Comparison of ENCODE assay signal across 8 cellular contexts in the genomic region with DNA sequence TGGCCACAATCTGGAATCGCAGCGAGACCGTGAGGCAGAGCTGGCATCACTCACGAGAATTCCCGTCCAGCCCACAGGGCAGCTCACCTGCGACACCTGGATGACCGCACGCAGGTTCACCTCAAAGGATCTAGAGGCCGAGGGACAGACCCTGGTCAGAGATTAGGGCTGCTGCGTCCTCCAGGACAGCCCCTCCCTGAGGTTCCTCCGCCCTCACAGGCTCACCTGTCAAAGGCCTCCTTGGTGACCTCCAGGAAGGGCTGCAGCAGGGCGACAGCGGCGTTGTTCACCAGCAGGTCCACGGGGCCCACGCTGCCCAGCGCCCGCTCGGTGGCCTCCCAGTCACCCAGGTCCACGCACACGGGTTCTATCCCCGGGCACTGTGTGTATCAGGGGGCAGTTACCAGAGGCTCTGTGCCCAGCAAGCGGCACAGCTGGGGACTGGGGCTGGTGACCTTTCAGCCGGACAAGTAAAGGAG. TPM values are rescaled to one million over a fixed set of nuclear protein-coding genes. Genes with fewer than 3 reads are reported as not detected.
A peak's percentile ranks its signal among the peaks of the same experiment; 100 is the strongest.
DNase-seq lines count a peak whose midpoint lies in the region; ATAC-seq, FAIRE-seq and TF ChIP-seq lines count a peak whose summit lies in the region.

No MANE protein-coding gene starts in this region.

- 32 to 37% methylated on average over 24 of the region's 24 CpGs for WGBS in heart right ventricle, 2 donors
- 13% methylated on average over 24 of the region's 24 CpGs for WGBS in K562 (ENCODE audit: insufficient coverage, low coverage, missing lambda C conversion rate)

- H3K36me3 ChIP-seq in heart right ventricle (peaks cover 0 to 9% (median 0%) of the 10 kb centered on the region in 9 donors), K562 (ENCODE audit: control insufficient read depth, insufficient read depth, low read length) (peaks cover 38% of the 10 kb centered on the region; the same call in 2 of the 3 replicates), uterus (no peaks in the 10 kb centered on the region)

- FAIRE-seq in K562 (lab: Jason Lieb, UNC) = no peak

- H3K9me3 Mint-ChIP-seq in memory B cell = no peaks in the 10 kb centered on the region

- in situ Hi-C loops in K562 (cut with MboI) (no loop called here), KBM-7 (cut with MboI; ENCODE audit: low pct_unique_long_range_greater_than_20kb, low sequenced_read_pairs) (no loop called here)

- TF ChIP-seq POLR2A in K562 (conservative IDR thresholded peaks at IDR 0.05) (no peak), uterus (IDR thresholded peaks at IDR 0.05) (no peak)

- no peaks in the 10 kb centered on the region for H3K27me3 Mint-ChIP-seq in memory B cell

- peak overlapping the region; percentile 95 for H3K4me2 ChIP-seq in K562 (ENCODE audit: insufficient read depth, low read length)

- H3K36me3 Mint-ChIP-seq in memory B cell = peaks cover 4% of the 10 kb centered on the region

- CTCF ChIA-PET in K562 (lab: Yijun Ruan, JAX; ENCODE audit: low intra/inter-chr PET ratio) = interaction anchor here (0.7 to 2.0 kb wide), 2 partner anchors 77 to 273 kb away, joined by 4 to 14 read pairs; no protein-coding TSS in a partner anchor

- H2AFZ ChIP-seq in K562 (ENCODE audit: low read depth, low read length) = peak overlapping the region; percentile 59; the same call in 1 of the 2 replicates

- H3K27ac Mint-ChIP-seq in memory B cell = no peak overlapping the region

- H3K4me3 ChIP-seq in heart right ventricle (peak overlapping the region; percentile 58 to 82 (median 72)), K562 (peak overlapping the region; percentile 97), uterus (peak overlapping the region; percentile 49 to 66)

- intact Hi-C loops in heart right ventricle (cut with DNase I) (loop anchor here in 3 of 10 donors (1.0 to 10.0 kb wide), 3 partner anchors 61 to 288 kb away; a partner anchor contains a TSS), cardiac septum (cut with DNase I) (loop anchor here (5.0 kb wide), 1 partner anchor 61 kb away; a partner anchor contains a TSS), K562 (cut with micrococcal nuclease) (loop anchor here (10.0 kb wide), 1 partner anchor 308 kb away; no protein-coding TSS in a partner anchor), uterus (cut with DNase I; ENCODE audit: low total_unique reads) (no loop called here)

- H4K20me1 ChIP-seq in K562 (replicated peaks; ENCODE audit: control insufficient read depth, insufficient read depth, low read length) = peaks cover 21% of the 10 kb centered on the region; the same call in 1 of the 2 replicates

- TF ChIP-seq RAD21 in K562 (CRISPR knock-in tag; conservative IDR thresholded peaks at IDR 0.05 in 1 of 2, IDR thresholded peaks at IDR 0.05 in 1 of 2) = no peak

- peaks cover 0 to 10% (median 6%) of the 10 kb centered on the region in 7 donors for H3K27me3 ChIP-seq in heart right ventricle
- H3K27me3 ChIP-seq in K562 (ENCODE audit: control insufficient read depth in 2 of 2, insufficient read depth in 2 of 2, low read length in 2 of 2) = no peaks in the 10 kb centered on the region
- peaks cover 0 to 3% of the 10 kb centered on the region in 2 donors for H3K27me3 ChIP-seq in uterus

- peak overlapping the region; percentile 90 to 97 (median 94) for H3K27ac ChIP-seq in heart right ventricle
- H3K27ac ChIP-seq in K562 (ENCODE audit: extremely low read depth, low read depth, low read length) = peak overlapping the region; percentile 98
- peak overlapping the region; percentile 79 to 96 for H3K27ac ChIP-seq in uterus

- H3K4me3 Mint-ChIP-seq in memory B cell = peak overlapping the region; percentile 90

- TF ChIP-seq EP300 in K562 (IDR thresholded peaks at IDR 0.05; ENCODE audit: low read length) = no peak

- BruUV-seq in K562 (replicated peaks; lab: Mats Ljungman, UMichigan) = no TSS peak

- peaks cover 6 to 29% (median 23%) of the 10 kb centered on the region in 9 donors for H3K4me1 ChIP-seq in heart right ventricle
- peaks cover 29 to 73% of the 10 kb centered on the region in 2 experiments for H3K4me1 ChIP-seq in K562 (replicated peaks in 1 of 2; ENCODE audit: control insufficient read depth in 2 of 2, insufficient read depth in 2 of 2, low read length in 2 of 2)
- peaks cover 0 to 10% of the 10 kb centered on the region in 2 donors for H3K4me1 ChIP-seq in uterus

- H3K9ac ChIP-seq in K562 (ENCODE audit: insufficient read depth in 1 of 2, low read depth in 2 of 2, low read length in 2 of 2) = peak overlapping the region; percentile 83 to 97

- H3K4me1 Mint-ChIP-seq in memory B cell = peaks cover 5% of the 10 kb centered on the region

- peaks cover 6% of the 10 kb centered on the region for H3K9me1 ChIP-seq in K562 (ENCODE audit: control insufficient read depth, insufficient read depth, low read length)

- H3K9me3 ChIP-seq in heart right ventricle (no peaks in the 10 kb centered on the region), K562 (replicated peaks; ENCODE audit: control insufficient read depth, insufficient read depth, low read depth, low read length) (no peaks in the 10 kb centered on the region), uterus (no peaks in the 10 kb centered on the region)

- ATAC-seq in heart right ventricle (peak in 3 of 8 donors; percentile 0 to 2 (median 1)), K562 (no peak; the same call in 2 of the 3 replicates), memory B cell (ENCODE audit: low read depth) (no peak)

- peaks cover 41% of the 10 kb centered on the region for H3K79me2 ChIP-seq in K562 (ENCODE audit: control insufficient read depth, insufficient read depth, low read length)

- no peak for DNase-seq in heart right ventricle
- no peak for DNase-seq in cardiac septum (ENCODE audit: low spot score)
- peak in 1 of 4 experiments; percentile 42 for DNase-seq in K562 (ENCODE audit: extremely low read depth in 1 of 4, low spot score in 3 of 4)
- DNase-seq in memory B cell (ENCODE audit: low spot score in 2 of 2) = no peak
- no peak for DNase-seq in uterus
- DNase-seq in OCI-M1 (lab: John Stamatoyannopoulos, UW) = no peak
- no peak for DNase-seq in KBM-7
- DNase-seq in NOMO-1 treated with DMSO at 0.1 percent for 48 hours (lab: John Stamatoyannopoulos, UW; ENCODE audit: unreplicated experiment) = no peak

- TF ChIP-seq CTCF in heart right ventricle (IDR thresholded peaks at IDR 0.05) (no peak), K562 (IDR thresholded peaks at IDR 0.05 in 2 of 3, conservative IDR thresholded peaks at IDR 0.05 in 1 of 3; ENCODE audit: insufficient read depth in 2 of 3, low read depth in 1 of 3, low read length in 3 of 3) (no peak), uterus (IDR thresholded peaks at IDR 0.05) (no peak)

- POLR2A ChIA-PET in K562 (lab: Yijun Ruan, JAX) = interaction anchor here (0.6 to 6.4 kb wide), 5 partner anchors 8 to 31 kb away, joined by 3 to 51 read pairs (median 5); a partner anchor contains a TSS

RNA-seq across cellular contexts. Expression of a gene that starts 0.8 kb away (rescaled TPM):
- total RNA-seq in heart right ventricle (100 to 1,000 TPM; 155 to 258 (median 187) TPM), cardiac septum (144 TPM), K562 (2014; rRNA removed) (165 and 194 TPM in 2 replicates), K562 (2014; rRNA removed; fragmentation: Illumina TruSeq; extraction: Trizol) (41.1 and 66.0 TPM in 2 replicates), K562 (2015; rRNA removed; fragmentation: Illumina TruSeq; extraction: Trizol) (76.0 and 90.0 TPM in 2 replicates), K562 (2021) (235 and 256 TPM in 2 replicates), uterus (100 to 1,000 TPM in 1 of 4 donors, 10 to 100 TPM in 3; 23.8 to 125 (median 67.5) TPM)
- polyA plus RNA-seq in heart right ventricle (100 to 1,000 TPM; 283 to 387 TPM), K562 (2011; rRNA removed) (156 and 201 TPM in 2 replicates), K562 (2014; fragmentation: Illumina TruSeq; extraction: Trizol) (243 and 274 TPM in 2 replicates), K562 (2014; fragmentation: Nextera tagmentation; extraction: Ambion mirVana) (10 to 100 TPM; 21.3 to 50.3 TPM), K562 (2014; rRNA removed) (229 and 261 TPM in 2 replicates)
- total RNA-seq in K562 (2011; cell fraction: chromatin; rRNA removed; ENCODE audit: low replicate concordance) = 78.8 and 254 TPM in 2 replicates
- total RNA-seq in K562 (2011; cell fraction: nucleolus; rRNA removed) = 329 and 354 TPM in 2 replicates
- 133 and 150 TPM in 2 replicates for total RNA-seq in K562 (2011; cell fraction: nucleoplasm; rRNA removed)
- polyA plus RNA-seq in K562 (2011; cell fraction: cytosol; rRNA removed) = 404 and 845 TPM in 2 replicates
- 611 and 714 TPM in 2 replicates for polyA plus RNA-seq in K562 (2011; cell fraction: nucleus; rRNA removed)
- 229 and 244 TPM in 2 replicates for polyA plus RNA-seq in K562 (2012)
- 34.8 and 73.6 TPM in 2 replicates for polyA minus RNA-seq in K562 (2011; rRNA and poly(A)+ RNA removed)
- polyA minus RNA-seq in K562 (2011; cell fraction: cytosol; rRNA and poly(A)+ RNA removed) = 67.3 and 81.5 TPM in 2 replicates
- polyA minus RNA-seq in K562 (2011; cell fraction: nucleus; rRNA and poly(A)+ RNA removed) = 104 and 111 TPM in 2 replicates

RNA-seq across cellular contexts. Expression of a gene that starts 5.2 kb away (rescaled TPM):
- total RNA-seq in heart right ventricle = 1 to 10 TPM in 6 of 10 donors, under 1 TPM in 4; 0.82 to 1.6 (median 1.1) TPM
- 1 to 10 TPM; 1.5 to 3.3 TPM for polyA plus RNA-seq in heart right ventricle
- 0.65 TPM for total RNA-seq in cardiac septum
- 19.4 and 85.2 TPM in 2 replicates for total RNA-seq in K562 (2011; cell fraction: chromatin; rRNA removed; ENCODE audit: low replicate concordance)
- total RNA-seq in K562 (2011; cell fraction: nucleolus; rRNA removed) = 134 and 179 TPM in 2 replicates
- 71.3 and 86.0 TPM in 2 replicates for total RNA-seq in K562 (2011; cell fraction: nucleoplasm; rRNA removed)
- 292 and 377 TPM in 2 replicates for total RNA-seq in K562 (2014; rRNA removed)
- total RNA-seq in K562 (2014; rRNA removed; fragmentation: Illumina TruSeq; extraction: Trizol) = 21.8 and 30.5 TPM in 2 replicates
- 91.3 and 98.6 TPM in 2 replicates for total RNA-seq in K562 (2015; rRNA removed; fragmentation: Illumina TruSeq; extraction: Trizol)
- 133 and 139 TPM in 2 replicates for total RNA-seq in K562 (2021)
- 118 and 135 TPM in 2 replicates for polyA plus RNA-seq in K562 (2011; rRNA removed)
- 275 and 623 TPM in 2 replicates for polyA plus RNA-seq in K562 (2011; cell fraction: cytosol; rRNA removed)
- 159 and 273 TPM in 2 replicates for polyA plus RNA-seq in K562 (2011; cell fraction: nucleus; rRNA removed)
- polyA plus RNA-seq in K562 (2012) = 51.3 and 82.3 TPM in 2 replicates
- polyA plus RNA-seq in K562 (2014; fragmentation: Illumina TruSeq; extraction: Trizol) = 137 and 193 TPM in 2 replicates
- under 1 TPM; 0.23 to 0.28 TPM for polyA plus RNA-seq in K562 (2014; fragmentation: Nextera tagmentation; extraction: Ambion mirVana)
- polyA plus RNA-seq in K562 (2014; rRNA removed) = 281 and 307 TPM in 2 replicates
- polyA minus RNA-seq in K562 (2011; rRNA and poly(A)+ RNA removed) = 16.0 and 29.2 TPM in 2 replicates
- polyA minus RNA-seq in K562 (2011; cell fraction: cytosol; rRNA and poly(A)+ RNA removed) = 66.2 and 68.0 TPM in 2 replicates
- polyA minus RNA-seq in K562 (2011; cell fraction: nucleus; rRNA and poly(A)+ RNA removed) = 52.2 and 55.2 TPM in 2 replicates
- 1 to 10 TPM in 1 of 4 donors, under 1 TPM in 1, not detected in 2; 0.91 to 8.4 TPM for total RNA-seq in uterus

RNA-seq across cellular contexts. Expression of a gene that starts 13.6 kb away (rescaled TPM):
- total RNA-seq in heart right ventricle (10 to 100 TPM in 1 of 10 donors, 1 to 10 TPM in 9; 2.2 to 10.4 (median 3.1) TPM), cardiac septum (3.3 TPM), K562 (2014; rRNA removed) (21.5 and 21.7 TPM in 2 replicates), K562 (2014; rRNA removed; fragmentation: Illumina TruSeq; extraction: Trizol) (1.8 and 3.5 TPM in 2 replicates), K562 (2015; rRNA removed; fragmentation: Illumina TruSeq; extraction: Trizol) (11.2 and 13.1 TPM in 2 replicates), K562 (2021) (16.6 and 19.1 TPM in 2 replicates), uterus (10 to 100 TPM in 1 of 4 donors, 1 to 10 TPM in 2, under 1 TPM in 1; 0.29 to 14.2 (median 5.3) TPM)
- polyA plus RNA-seq in heart right ventricle (1 to 10 TPM; 6.7 to 7.7 TPM), K562 (2011; rRNA removed) (7.2 and 10.4 TPM in 2 replicates), K562 (2014; fragmentation: Illumina TruSeq; extraction: Trizol) (4.2 and 4.3 TPM in 2 replicates), K562 (2014; fragmentation: Nextera tagmentation; extraction: Ambion mirVana) (not detected), K562 (2014; rRNA removed) (18.4 and 26.6 TPM in 2 replicates)
- total RNA-seq in K562 (2011; cell fraction: chromatin; rRNA removed; ENCODE audit: low replicate concordance) = 25.2 and 72.7 TPM in 2 replicates
- 47.9 and 57.9 TPM in 2 replicates for total RNA-seq in K562 (2011; cell fraction: nucleolus; rRNA removed)
- 27.0 and 29.0 TPM in 2 replicates for total RNA-seq in K562 (2011; cell fraction: nucleoplasm; rRNA removed)
- 6.3 and 10.0 TPM in 2 replicates for polyA plus RNA-seq in K562 (2011; cell fraction: cytosol; rRNA removed)
- polyA plus RNA-seq in K562 (2011; cell fraction: nucleus; rRNA removed) = 87.0 and 113 TPM in 2 replicates
- 12.2 and 13.1 TPM in 2 replicates for polyA plus RNA-seq in K562 (2012)
- 2.0 and 4.1 TPM in 2 replicates for polyA minus RNA-seq in K562 (2011; rRNA and poly(A)+ RNA removed)
- 5.8 and 7.1 TPM in 2 replicates for polyA minus RNA-seq in K562 (2011; cell fraction: cytosol; rRNA and poly(A)+ RNA removed)
- 21.4 and 23.9 TPM in 2 replicates for polyA minus RNA-seq in K562 (2011; cell fraction: nucleus; rRNA and poly(A)+ RNA removed)

RNA-seq across cellular contexts. Expression of a gene that starts 14.0 kb away (rescaled TPM):
- total RNA-seq in heart right ventricle = 10 to 100 TPM; 15.8 to 37.4 (median 20.6) TPM
- 100 to 1,000 TPM in 1 of 2 donors, 10 to 100 TPM in 1; 48.6 to 132 TPM for polyA plus RNA-seq in heart right ventricle
- total RNA-seq in cardiac septum = 22.8 TPM
- 52.2 and 175 TPM in 2 replicates for total RNA-seq in K562 (2011; cell fraction: chromatin; rRNA removed; ENCODE audit: low replicate concordance)
- total RNA-seq in K562 (2011; cell fraction: nucleolus; rRNA removed) = 218 and 267 TPM in 2 replicates
- total RNA-seq in K562 (2011; cell fraction: nucleoplasm; rRNA removed) = 117 and 130 TPM in 2 replicates
- total RNA-seq in K562 (2014; rRNA removed) = 318 and 420 TPM in 2 replicates
- total RNA-seq in K562 (2014; rRNA removed; fragmentation: Illumina TruSeq; extraction: Trizol) = 46.8 and 67.9 TPM in 2 replicates
- 124 and 127 TPM in 2 replicates for total RNA-seq in K562 (2015; rRNA removed; fragmentation: Illumina TruSeq; extraction: Trizol)
- 267 and 275 TPM in 2 replicates for total RNA-seq in K562 (2021)
- polyA plus RNA-seq in K562 (2011; rRNA removed) = 170 and 181 TPM in 2 replicates
- polyA plus RNA-seq in K562 (2011; cell fraction: cytosol; rRNA removed) = 177 and 348 TPM in 2 replicates
- 315 and 491 TPM in 2 replicates for polyA plus RNA-seq in K562 (2011; cell fraction: nucleus; rRNA removed)
- polyA plus RNA-seq in K562 (2012) = 133 and 234 TPM in 2 replicates
- polyA plus RNA-seq in K562 (2014; fragmentation: Illumina TruSeq; extraction: Trizol) = 115 and 158 TPM in 2 replicates
- 100 to 1,000 TPM in 1 of 2 experiments, 10 to 100 TPM in 1; 32.7 to 113 TPM for polyA plus RNA-seq in K562 (2014; fragmentation: Nextera tagmentation; extraction: Ambion mirVana)
- polyA plus RNA-seq in K562 (2014; rRNA removed) = 352 and 375 TPM in 2 replicates
- 20.5 and 34.2 TPM in 2 replicates for polyA minus RNA-seq in K562 (2011; rRNA and poly(A)+ RNA removed)
- polyA minus RNA-seq in K562 (2011; cell fraction: cytosol; rRNA and poly(A)+ RNA removed) = 62.7 and 65.0 TPM in 2 replicates
- 51.4 and 58.3 TPM in 2 replicates for polyA minus RNA-seq in K562 (2011; cell fraction: nucleus; rRNA and poly(A)+ RNA removed)
- total RNA-seq in uterus = 100 to 1,000 TPM in 1 of 4 donors, 10 to 100 TPM in 3; 26.7 to 212 (median 49.8) TPM

RNA-seq across cellular contexts. Expression of a gene that starts 14.9 kb away (rescaled TPM):
- total RNA-seq in heart right ventricle = 10 to 100 TPM; 13.9 to 24.9 (median 18.9) TPM
- 10 to 100 TPM; 29.3 to 30.1 TPM for polyA plus RNA-seq in heart right ventricle
- total RNA-seq in cardiac septum = 21.0 TPM
- total RNA-seq in K562 (2011; cell fraction: chromatin; rRNA removed; ENCODE audit: low replicate concordance) = 23.1 and 61.7 TPM in 2 replicates
- total RNA-seq in K562 (2011; cell fraction: nucleolus; rRNA removed) = 74.4 and 74.9 TPM in 2 replicates
- 36.5 and 40.5 TPM in 2 replicates for total RNA-seq in K562 (2011; cell fraction: nucleoplasm; rRNA removed)
- 23.6 and 28.4 TPM in 2 replicates for total RNA-seq in K562 (2014; rRNA removed)
- total RNA-seq in K562 (2014; rRNA removed; fragmentation: Illumina TruSeq; extraction: Trizol) = 6.5 and 9.5 TPM in 2 replicates
- 11.1 and 14.3 TPM in 2 replicates for total RNA-seq in K562 (2015; rRNA removed; fragmentation: Illumina TruSeq; extraction: Trizol)
- total RNA-seq in K562 (2021) = 26.9 and 30.2 TPM in 2 replicates
- 9.2 and 17.2 TPM in 2 replicates for polyA plus RNA-seq in K562 (2011; rRNA removed)
- 12.2 and 23.8 TPM in 2 replicates for polyA plus RNA-seq in K562 (2011; cell fraction: cytosol; rRNA removed)
- 144 and 164 TPM in 2 replicates for polyA plus RNA-seq in K562 (2011; cell fraction: nucleus; rRNA removed)
- 16.9 and 35.2 TPM in 2 replicates for polyA plus RNA-seq in K562 (2012)
- polyA plus RNA-seq in K562 (2014; fragmentation: Illumina TruSeq; extraction: Trizol) = 9.0 and 18.5 TPM in 2 replicates
- under 1 TPM; 0.32 to 0.66 TPM for polyA plus RNA-seq in K562 (2014; fragmentation: Nextera tagmentation; extraction: Ambion mirVana)
- 32.6 and 32.8 TPM in 2 replicates for polyA plus RNA-seq in K562 (2014; rRNA removed)
- polyA minus RNA-seq in K562 (2011; rRNA and poly(A)+ RNA removed) = 2.0 TPM in 2 replicates
- 11.7 and 13.1 TPM in 2 replicates for polyA minus RNA-seq in K562 (2011; cell fraction: cytosol; rRNA and poly(A)+ RNA removed)
- 11.4 and 14.3 TPM in 2 replicates for polyA minus RNA-seq in K562 (2011; cell fraction: nucleus; rRNA and poly(A)+ RNA removed)
- 10 to 100 TPM; 11.8 to 33.7 (median 23.3) TPM for total RNA-seq in uterus
